ENCODE assay signal across 16 cellular contexts in genomic region chr16:13767215-13767614, GRCh38.
DNase-seq lines count a peak whose midpoint lies in the region; ATAC-seq and TF ChIP-seq lines count a peak whose summit lies in the region.
"Had no signal": no experiment of that assay in that cellular context is flagged by ENCODE, and none has a peak within 500 bp of the region (broad histone marks: within the 10 kb centered on the region; RNA-seq: fewer than 3 reads in every experiment).

No MANE protein-coding gene starts in this region.

- H3K9me3 ChIP-seq in endodermal cell (ENCODE audit: control insufficient read depth, low read length): no peaks in the 10 kb centered on the region
- H3K9me3 ChIP-seq: mucosa of descending colon had no signal

- no peak overlapping the region for H3K4me3 ChIP-seq in endodermal cell (ENCODE audit: low read length)
- H3K4me3 ChIP-seq: K562, mucosa of descending colon had no signal

- peaks cover 13% of the 10 kb centered on the region for H3K27me3 ChIP-seq in endodermal cell (ENCODE audit: control insufficient read depth, insufficient read depth, low read length, poor library complexity, severe bottlenecking)

- H3K4me1 Mint-ChIP-seq in endodermal cell (peaks cover 3% of the 10 kb centered on the region), nephron progenitor cell (peaks cover 4% of the 10 kb centered on the region)
- H3K4me1 Mint-ChIP-seq in stimulated activated memory B cell treated with anti-CD40 and anti-IgM and Interleukin-4, amounts not matched to agents 10 μg/mL and 1 μg/mL and 100 μg/mL, for 72 hours: no peaks in the 10 kb centered on the region
- H3K4me1 Mint-ChIP-seq: activated CD4-positive, alpha-beta T cell treated with anti-CD3 and anti-CD28 coated beads, Interleukin-2, amount 10 ng/mL, durations not matched to agents 7 days and 5 days; activated naive CD4-positive, alpha-beta T cell treated with anti-CD3 and anti-CD28 coated beads, Interleukin-2, amount 10 ng/mL, durations not matched to agents 7 days and 5 days; CD4-positive, CD25-positive, alpha-beta regulatory T cell had no signal

- H3K36me3 Mint-ChIP-seq in endodermal cell (ENCODE audit: low read depth): no peaks in the 10 kb centered on the region
- H3K36me3 Mint-ChIP-seq in nephron progenitor cell (ENCODE audit: low read depth): no peaks in the 10 kb centered on the region
- H3K36me3 Mint-ChIP-seq in stimulated activated memory B cell treated with anti-CD40 and anti-IgM and Interleukin-4, amounts not matched to agents 10 μg/mL and 1 μg/mL and 100 μg/mL, for 72 hours: no peaks in the 10 kb centered on the region
- H3K36me3 Mint-ChIP-seq: activated naive CD4-positive, alpha-beta T cell treated with anti-CD3 and anti-CD28 coated beads, Interleukin-2, amount 10 ng/mL, durations not matched to agents 7 days and 5 days; CD4-positive, CD25-positive, alpha-beta regulatory T cell had no signal

- DNase-seq in DMS79 treated with DMSO at 0.1 percent for 48 hours (lab: John Stamatoyannopoulos, UW): peak; percentile 37
- peak; percentile 81 for DNase-seq in NCI-H82 (lab: John Stamatoyannopoulos, UW)
- DNase-seq in endodermal cell: no peak
- DNase-seq in nephron progenitor cell: peak; percentile 4
- DNase-seq in stimulated activated CD4-positive, alpha-beta T cell treated with anti-CD3 and anti-CD28 coated beads, Interleukin-2, amount 100 ng/mL, for 48 hours: no peak
- no peak for DNase-seq in GF-D8 (lab: John Stamatoyannopoulos, UW)
- DNase-seq in NK-92 (lab: John Stamatoyannopoulos, UW; ENCODE audit: unreplicated experiment): no peak
- DNase-seq: activated CD4-positive, alpha-beta T cell treated with anti-CD3 and anti-CD28 coated beads, Interleukin-2, amount 10 ng/mL, durations not matched to agents 7 days and 5 days; activated naive CD4-positive, alpha-beta T cell treated with anti-CD3 and anti-CD28 coated beads, Interleukin-2, amount 10 ng/mL, durations not matched to agents 7 days and 5 days; CD4-positive, CD25-positive, alpha-beta regulatory T cell; dermis blood vessel endothelial cell; mucosa of descending colon; NCI-H446 treated with DMSO at 0.1 percent for 48 hours; stimulated activated CD4-positive, alpha-beta T cell treated with anti-CD3 and anti-CD28 coated beads, Interleukin-12 subunit alpha, Interleukin-12 subunit beta, amount 100 ng/mL, for 4 hours had no signal

- H3K9me3 Mint-ChIP-seq in endodermal cell (no peaks in the 10 kb centered on the region), nephron progenitor cell (no peaks in the 10 kb centered on the region)
- peaks cover 15% of the 10 kb centered on the region for H3K9me3 Mint-ChIP-seq in stimulated activated memory B cell treated with anti-CD40 and anti-IgM and Interleukin-4, amounts not matched to agents 10 μg/mL and 1 μg/mL and 100 μg/mL, for 72 hours
- H3K9me3 Mint-ChIP-seq: activated CD4-positive, alpha-beta T cell treated with anti-CD3 and anti-CD28 coated beads, Interleukin-2, amount 10 ng/mL, durations not matched to agents 7 days and 5 days had no signal

- 67 to 76% methylated on average over 3 to 7 of the region's 7 CpGs for WGBS in endodermal cell (ENCODE audit: insufficient coverage in 1 of 2, insufficient read length in 1 of 2), 2 experiments

- TF ChIP-seq CTCF in endodermal cell (conservative IDR thresholded peaks at IDR 0.05) (peak; percentile 80), nephron progenitor cell (IDR thresholded peaks at IDR 0.05) (peak; percentile 21)

- H3K27ac Mint-ChIP-seq in endodermal cell: no peak overlapping the region
- H3K27ac Mint-ChIP-seq in nephron progenitor cell: no peak overlapping the region
- no peak overlapping the region for H3K27ac Mint-ChIP-seq in stimulated activated memory B cell treated with anti-CD40 and anti-IgM and Interleukin-4, amounts not matched to agents 10 μg/mL and 1 μg/mL and 100 μg/mL, for 72 hours
- H3K27ac Mint-ChIP-seq: activated CD4-positive, alpha-beta T cell treated with anti-CD3 and anti-CD28 coated beads, Interleukin-2, amount 10 ng/mL, durations not matched to agents 7 days and 5 days; activated naive CD4-positive, alpha-beta T cell treated with anti-CD3 and anti-CD28 coated beads, Interleukin-2, amount 10 ng/mL, durations not matched to agents 7 days and 5 days; CD4-positive, CD25-positive, alpha-beta regulatory T cell had no signal

- H3K27me3 Mint-ChIP-seq in endodermal cell (ENCODE audit: insufficient read depth): peaks cover 8% of the 10 kb centered on the region
- H3K27me3 Mint-ChIP-seq in nephron progenitor cell (ENCODE audit: low read depth, poor library complexity): peaks cover 19% of the 10 kb centered on the region
- no peaks in the 10 kb centered on the region for H3K27me3 Mint-ChIP-seq in stimulated activated memory B cell treated with anti-CD40 and anti-IgM and Interleukin-4, amounts not matched to agents 10 μg/mL and 1 μg/mL and 100 μg/mL, for 72 hours
- H3K27me3 Mint-ChIP-seq: activated CD4-positive, alpha-beta T cell treated with anti-CD3 and anti-CD28 coated beads, Interleukin-2, amount 10 ng/mL, durations not matched to agents 7 days and 5 days; activated naive CD4-positive, alpha-beta T cell treated with anti-CD3 and anti-CD28 coated beads, Interleukin-2, amount 10 ng/mL, durations not matched to agents 7 days and 5 days had no signal

- ATAC-seq in stimulated activated memory B cell treated with anti-CD40 and anti-IgM and Interleukin-4, amounts not matched to agents 10 μg/mL and 1 μg/mL and 100 μg/mL, for 72 hours: no peak
- ATAC-seq: K562, mucosa of descending colon had no signal

- H3K27ac ChIP-seq in endodermal cell (ENCODE audit: low read depth, low read length): no peak overlapping the region

- H3K4me3 Mint-ChIP-seq in endodermal cell (no peak overlapping the region), nephron progenitor cell (no peak overlapping the region)
- no peak overlapping the region for H3K4me3 Mint-ChIP-seq in stimulated activated memory B cell treated with anti-CD40 and anti-IgM and Interleukin-4, amounts not matched to agents 10 μg/mL and 1 μg/mL and 100 μg/mL, for 72 hours
- H3K4me3 Mint-ChIP-seq: activated CD4-positive, alpha-beta T cell treated with anti-CD3 and anti-CD28 coated beads, Interleukin-2, amount 10 ng/mL, durations not matched to agents 7 days and 5 days; activated naive CD4-positive, alpha-beta T cell treated with anti-CD3 and anti-CD28 coated beads, Interleukin-2, amount 10 ng/mL, durations not matched to agents 7 days and 5 days; CD4-positive, CD25-positive, alpha-beta regulatory T cell had no signal

- H3K4me1 ChIP-seq in endodermal cell (ENCODE audit: control insufficient read depth, insufficient read depth, low read length): no peaks in the 10 kb centered on the region

- no peak overlapping the region for H3K9ac ChIP-seq in endodermal cell (ENCODE audit: extremely low read depth, low read length, poor library complexity, severe bottlenecking)

- no peaks in the 10 kb centered on the region for H3K36me3 ChIP-seq in endodermal cell (ENCODE audit: control insufficient read depth, insufficient read depth, low read length)

Comparison
In these comparisons a context has a peak if more than half of its experiments do, and no peak if none do; other contexts are left out.
1. DNase-seq: peak in DMS79 treated with DMSO at 0.1 percent for 48 hours (single experiment), NCI-H82 (single experiment) and nephron progenitor cell (single experiment); none in endodermal cell (single experiment), stimulated activated CD4-positive, alpha-beta T cell treated with anti-CD3 and anti-CD28 coated beads, Interleukin-2, amount 100 ng/mL, for 48 hours (0 of 2), GF-D8 (single experiment) and NK-92 (single experiment).